ENCODE assay signal across 35 cellular contexts in genomic region chr15:73681856-73682596, GRCh38. TPM values are rescaled to one million over a fixed set of nuclear protein-coding genes. Genes with fewer than 3 reads are reported as not detected.
DNase-seq lines count a peak whose midpoint lies in the region; ATAC-seq, FAIRE-seq and TF ChIP-seq lines count a peak whose summit lies in the region.
"Had no signal": no experiment of that assay in that cellular context is flagged by ENCODE, and none has a peak within 500 bp of the region (broad histone marks: within the 10 kb centered on the region; RNA-seq: fewer than 3 reads in every experiment).

No MANE protein-coding gene starts in this region.

- no peak for TF ChIP-seq RAD21 in H1 (IDR thresholded peaks at IDR 0.05 in 1 of 2, conservative IDR thresholded peaks at IDR 0.05 in 1 of 2; ENCODE audit: low read depth in 2 of 2, low read length in 2 of 2)

- no TSS peak for BruUV-seq in Panc1 (replicated peaks; lab: Mats Ljungman, UMichigan)

- no peak for ATAC-seq in Panc1
- ATAC-seq in GM19397 (IDR thresholded peaks at IDR 0.05; ENCODE audit: unreplicated experiment), result no peak
- ATAC-seq: A549; activated CD8-positive, alpha-beta memory T cell treated with anti-CD3 and anti-CD28 coated beads, Interleukin-2, amount 10 ng/mL, durations not matched to agents 7 days and 5 days; left cardiac atrium; mucosa of descending colon had no signal

- CTCF ChIA-PET in Panc1 (lab: Charles Lee), result interaction anchor here (0.6 kb wide), 1 partner anchor 291 kb away, joined by 4 read pairs; no protein-coding TSS in a partner anchor
- CTCF ChIA-PET in H1 (lab: Charles Lee; ENCODE audit: partially characterized antibody), result interaction anchor here (0.6 to 15.1 kb wide), 5 partner anchors 10 to 718 kb away, joined by 3 to 496 read pairs (median 8); partner anchors contain the start of gene NPTN

- peaks cover 0 to 16% (median 0%) of the 10 kb centered on the region in 11 experiments; a peak in 7 of 22 replicates for H4K20me1 ChIP-seq in BLaER1 treated with 17β-estradiol and CSF1 and Interleukin-3, amounts not matched to agents 10 nM and 100 nM
- peaks cover 11 to 14% of the 10 kb centered on the region in 2 experiments for H4K20me1 ChIP-seq in H1 (replicated peaks in 1 of 2; ENCODE audit: control insufficient read depth in 1 of 2, insufficient read depth in 2 of 2, low read length in 2 of 2)

- no peak overlapping the region for H3K14ac ChIP-seq in H1 (ENCODE audit: insufficient read length)

- FAIRE-seq in H1 (lab: Jason Lieb, UNC), result no peak
- FAIRE-seq: A549, endometrium, frontal cortex, HTR-8/SVneo had no signal

- in situ Hi-C loops in Panc1 (cut with HindIII; ENCODE audit: low pct_unique_long_range_greater_than_20kb, low sequenced_read_pairs), result no loop called here

- no peaks in the 10 kb centered on the region for H3K9me3 Mint-ChIP-seq in nephron
- H3K9me3 Mint-ChIP-seq in activated T-cell treated with anti-CD3 and anti-CD28 coated beads, Interleukin-2, amount 50 U/mL, for 24 hours, result no peaks in the 10 kb centered on the region
- H3K9me3 Mint-ChIP-seq: CD4-positive, alpha-beta memory T cell; central memory CD8-positive, alpha-beta T cell had no signal

- peaks cover 40% of the 10 kb centered on the region for H3K4me1 Mint-ChIP-seq in nephron
- H3K4me1 Mint-ChIP-seq in activated T-cell treated with anti-CD3 and anti-CD28 coated beads, Interleukin-2, amount 50 U/mL, for 24 hours (ENCODE audit: low read depth), result peaks cover 37% of the 10 kb centered on the region
- H3K4me1 Mint-ChIP-seq: central memory CD8-positive, alpha-beta T cell had no signal

- H4K91ac ChIP-seq in H1 (replicated peaks; ENCODE audit: insufficient read length, low read length), result no peak overlapping the region

- no peak overlapping the region for H2BK12ac ChIP-seq in H1 (ENCODE audit: low read depth, low read length)

- peak overlapping the region in 6 of 11 experiments; percentile 12 to 91 (median 76); a peak in 10 of 22 replicates for H3K4me2 ChIP-seq in BLaER1 treated with 17β-estradiol and CSF1 and Interleukin-3, amounts not matched to agents 10 nM and 100 nM
- no peak overlapping the region for H3K4me2 ChIP-seq in H1 (ENCODE audit: insufficient read depth in 1 of 2, low read depth in 2 of 2, low read length in 2 of 2)
- H3K4me2 ChIP-seq: A549, hepatocyte had no signal

- no peak overlapping the region for H3K27ac ChIP-seq in BLaER1 treated with 17β-estradiol and CSF1 and Interleukin-3, amounts not matched to agents 10 nM and 100 nM
- H3K27ac ChIP-seq in Panc1 (ENCODE audit: low read length), result peak overlapping the region; percentile 23; the same call in 1 of the 2 replicates
- no peak overlapping the region for H3K27ac ChIP-seq in H1 (ENCODE audit: low read depth, low read length)
- H3K27ac ChIP-seq: A549, hepatocyte, Peyer's patch, right atrium auricular region, stomach, uterus, WERI-Rb-1 had no signal

- no peak overlapping the region for H2AFZ ChIP-seq in H1 (ENCODE audit: low read length)
- H2AFZ ChIP-seq: hepatocyte had no signal

- peaks cover 14% of the 10 kb centered on the region for H3K79me1 ChIP-seq in H1 (ENCODE audit: low read depth, low read length)

- peak overlapping the region in 2 of 3 experiments; percentile 97 to 98 for H3K4me3 Mint-ChIP-seq in nephron
- no peak overlapping the region for H3K4me3 Mint-ChIP-seq in activated T-cell treated with anti-CD3 and anti-CD28 coated beads, Interleukin-2, amount 50 U/mL, for 24 hours
- H3K4me3 Mint-ChIP-seq: activated CD8-positive, alpha-beta memory T cell treated with anti-CD3 and anti-CD28 coated beads, Interleukin-2, amount 10 ng/mL, durations not matched to agents 7 days and 5 days; central memory CD8-positive, alpha-beta T cell had no signal

- H2BK15ac ChIP-seq in H1 (ENCODE audit: low read length), result peak overlapping the region; percentile 68; the same call in 1 of the 2 replicates

- TF ChIP-seq POLR2A in H1 (IDR thresholded peaks at IDR 0.05; ENCODE audit: control extremely low read depth in 1 of 2, low read depth in 2 of 2, low read length in 2 of 2), result no peak

- H3K4ac ChIP-seq in H1 (replicated peaks; ENCODE audit: insufficient read length, low read depth, low read length), result no peak overlapping the region

- 89% methylated on average over 3 of the region's 3 CpGs; no CpG with 5 or more reads in 1 of the 2 experiments for WGBS in H1 (ENCODE audit: extremely low coverage in 1 of 2, insufficient coverage in 1 of 2, insufficient read length in 1 of 2, insufficient replicate concordance in 2 of 2, low coverage in 1 of 2, low lambda C conversion rate in 2 of 2, missing lambda C conversion rate in 1 of 2), 2 experiments

- no peaks in the 10 kb centered on the region for H3K36me3 ChIP-seq in BLaER1 treated with 17β-estradiol and CSF1 and Interleukin-3, amounts not matched to agents 10 nM and 100 nM
- no peaks in the 10 kb centered on the region for H3K36me3 ChIP-seq in Panc1 (ENCODE audit: control insufficient read depth, insufficient read depth, low read length)
- H3K36me3 ChIP-seq in H1 (ENCODE audit: control insufficient read depth in 2 of 4, insufficient read depth in 4 of 4, low read length in 3 of 4), result no peaks in the 10 kb centered on the region
- H3K36me3 ChIP-seq: esophagus muscularis mucosa, Peyer's patch, right atrium auricular region, stomach, uterus, WERI-Rb-1 had no signal

- H3K23me2 ChIP-seq in H1 (ENCODE audit: low read depth, low read length), result peaks cover 7% of the 10 kb centered on the region

- no peaks in the 10 kb centered on the region for H3K9me3 ChIP-seq in BLaER1 treated with 17β-estradiol and CSF1 and Interleukin-3, amounts not matched to agents 10 nM and 100 nM (replicated peaks in 1 of 11)
- H3K9me3 ChIP-seq in Panc1 (ENCODE audit: control insufficient read depth, insufficient read depth, low read depth, low read length), result no peaks in the 10 kb centered on the region
- no peaks in the 10 kb centered on the region for H3K9me3 ChIP-seq in H1 (ENCODE audit: insufficient read depth in 2 of 2, low read depth in 1 of 2, low read length in 1 of 2)
- H3K9me3 ChIP-seq: A549, esophagus muscularis mucosa, mucosa of descending colon, Peyer's patch, right atrium auricular region, stomach, uterus had no signal

- H3K27me3 Mint-ChIP-seq in nephron (ENCODE audit: low read depth), result no peaks in the 10 kb centered on the region
- peaks cover 71% of the 10 kb centered on the region for H3K27me3 Mint-ChIP-seq in activated T-cell treated with anti-CD3 and anti-CD28 coated beads, Interleukin-2, amount 50 U/mL, for 24 hours

- no peak overlapping the region for H2BK120ac ChIP-seq in H1 (replicated peaks; ENCODE audit: low read depth, low read length)

- no peak overlapping the region for H4K5ac ChIP-seq in H1 (ENCODE audit: insufficient read length, low read depth, low read length)

- DNase-seq in Panc1 (ENCODE audit: low read depth, low spot score), result no peak
- no peak for DNase-seq in H1 (ENCODE audit: low read depth in 1 of 2, low spot score in 2 of 2)
- DNase-seq in NCI-H2029 treated with DMSO at 0.1 percent for 48 hours (lab: John Stamatoyannopoulos, UW), result no peak
- DNase-seq in activated T-cell treated with anti-CD3 and anti-CD28 coated beads, Interleukin-2, amount 50 U/mL, for 24 hours, result no peak
- no peak for DNase-seq in NCI-H774 (lab: John Stamatoyannopoulos, UW)
- DNase-seq: activated CD4-positive, alpha-beta T cell treated with anti-CD3 and anti-CD28 coated beads for 4 hours; activated CD8-positive, alpha-beta memory T cell treated with anti-CD3 and anti-CD28 coated beads, Interleukin-2, amount 10 ng/mL, durations not matched to agents 7 days and 5 days; activated naive CD4-positive, alpha-beta T cell treated with Interleukin-2 at 50 U/mL for 16 hours; AML-193; CD4-positive, alpha-beta memory T cell; dermis blood vessel endothelial cell; GOT3; KG1; left cardiac atrium; mucosa of descending colon; NCI-H2081 treated with DMSO at 0.1 percent for 48 hours; NCI-H2227 treated with DMSO at 0.1 percent for 48 hours; Peyer's patch; stimulated activated CD4-positive, alpha-beta T cell treated with anti-CD3 and anti-CD28 coated beads, Interleukin-4, amount 100 ng/mL, for 1 hour; stomach; SW 1271; uterus; WERI-Rb-1 had no signal

- H3K27ac Mint-ChIP-seq in nephron, result peak overlapping the region in 1 of 3 experiments; percentile 99
- H3K27ac Mint-ChIP-seq in activated T-cell treated with anti-CD3 and anti-CD28 coated beads, Interleukin-2, amount 50 U/mL, for 24 hours, result no peak overlapping the region
- H3K27ac Mint-ChIP-seq: activated CD8-positive, alpha-beta memory T cell treated with anti-CD3 and anti-CD28 coated beads, Interleukin-2, amount 10 ng/mL, durations not matched to agents 7 days and 5 days; CD4-positive, alpha-beta memory T cell had no signal

- H3K27me3 ChIP-seq in BLaER1 treated with 17β-estradiol and CSF1 and Interleukin-3, amounts not matched to agents 10 nM and 100 nM, result no peaks in the 10 kb centered on the region
- H3K27me3 ChIP-seq in Panc1 (ENCODE audit: control insufficient read depth, insufficient read depth, low read length), result no peaks in the 10 kb centered on the region
- no peaks in the 10 kb centered on the region for H3K27me3 ChIP-seq in H1 (replicated peaks in 1 of 4; ENCODE audit: control insufficient read depth in 3 of 4, extremely low read depth in 1 of 4, insufficient read depth in 3 of 4, low read length in 3 of 4)
- H3K27me3 ChIP-seq: hepatocyte, Peyer's patch, right atrium auricular region, uterus had no signal

- no peak overlapping the region for H2BK20ac ChIP-seq in H1 (ENCODE audit: low read length)

- TF ChIP-seq CTCF in Panc1 (IDR thresholded peaks at IDR 0.05), result no peak
- no peak for TF ChIP-seq CTCF in H1 (IDR thresholded peaks at IDR 0.05; ENCODE audit: control extremely low read depth in 1 of 3, insufficient read depth in 1 of 3, low read depth in 1 of 3, low read length in 3 of 3)
- TF ChIP-seq CTCF in nephron (IDR thresholded peaks at IDR 0.05; ENCODE audit: unreplicated experiment in 3 of 3), result no peak

- no peak overlapping the region for H2BK5ac ChIP-seq in H1 (ENCODE audit: low read depth, low read length)

- H3K18ac ChIP-seq in H1 (ENCODE audit: extremely low read depth, low read length), result no peak overlapping the region

- no peak overlapping the region for H4K8ac ChIP-seq in H1 (ENCODE audit: extremely low read depth, insufficient read depth, low read length)

- no peak overlapping the region for H3K4me3 ChIP-seq in BLaER1 treated with 17β-estradiol and CSF1 and Interleukin-3, amounts not matched to agents 10 nM and 100 nM
- H3K4me3 ChIP-seq in Panc1 (ENCODE audit: low read depth in 2 of 2, low read length in 2 of 2) (no peak overlapping the region), H1 (ENCODE audit: extremely low read depth in 1 of 4, insufficient read depth in 2 of 4, low read depth in 3 of 4, low read length in 4 of 4) (no peak overlapping the region)
- H3K4me3 ChIP-seq: A549, esophagus muscularis mucosa, hepatocyte, lung, mucosa of descending colon, Peyer's patch, right atrium auricular region, stomach, uterus had no signal

- intact Hi-C loops in Panc1 (cut with micrococcal nuclease; ENCODE audit: unreplicated experiment), result no loop called here

- POLR2A ChIA-PET in Panc1 (lab: Charles Lee), result no interaction called here
- POLR2A ChIA-PET in H1 (lab: Charles Lee; ENCODE audit: partially characterized antibody), result interaction anchor here (9.2 kb wide), 1 partner anchor 15 kb away, joined by 93 read pairs; no protein-coding TSS in a partner anchor

- H3K79me2 ChIP-seq in H1 (ENCODE audit: control insufficient read depth in 1 of 2, insufficient read depth in 2 of 2, low read length in 2 of 2), result peaks cover 13 to 21% of the 10 kb centered on the region in 2 experiments

- no peak overlapping the region for H3K56ac ChIP-seq in H1 (replicated peaks; ENCODE audit: insufficient read length, low read depth, low read length)

- TF ChIP-seq EP300 in H1 (IDR thresholded peaks at IDR 0.05; ENCODE audit: borderline replicate concordance in 1 of 2, low read depth in 2 of 2, low read length in 2 of 2), result no peak

- H3K9ac ChIP-seq in BLaER1 treated with 17β-estradiol and CSF1 and Interleukin-3, amounts not matched to agents 10 nM and 100 nM, result no peak overlapping the region
- no peak overlapping the region for H3K9ac ChIP-seq in H1 (replicated peaks in 1 of 4; ENCODE audit: extremely low read depth in 1 of 4, low read depth in 3 of 4, low read length in 3 of 4)

- H3K36me3 Mint-ChIP-seq in nephron (ENCODE audit: low read depth), result no peaks in the 10 kb centered on the region
- H3K36me3 Mint-ChIP-seq in activated T-cell treated with anti-CD3 and anti-CD28 coated beads, Interleukin-2, amount 50 U/mL, for 24 hours (ENCODE audit: low read depth), result no peaks in the 10 kb centered on the region
- H3K36me3 Mint-ChIP-seq: activated CD8-positive, alpha-beta memory T cell treated with anti-CD3 and anti-CD28 coated beads, Interleukin-2, amount 10 ng/mL, durations not matched to agents 7 days and 5 days; CD4-positive, alpha-beta memory T cell had no signal

- no peak overlapping the region for H3K23ac ChIP-seq in H1 (ENCODE audit: insufficient read length)

- H2AK5ac ChIP-seq in H1 (ENCODE audit: low read depth, low read length), result no peak overlapping the region

- H3K4me1 ChIP-seq in BLaER1 treated with 17β-estradiol and CSF1 and Interleukin-3, amounts not matched to agents 10 nM and 100 nM, result peaks cover 17 to 94% (median 57%) of the 10 kb centered on the region in 10 experiments
- H3K4me1 ChIP-seq in Panc1 (ENCODE audit: control insufficient read depth, insufficient read depth, low read length) (peaks cover 16% of the 10 kb centered on the region), H1 (replicated peaks in 1 of 4; ENCODE audit: control insufficient read depth in 3 of 4, insufficient read depth in 4 of 4, low read length in 3 of 4) (peaks cover 2 to 15% (median 9%) of the 10 kb centered on the region in 4 experiments; a peak in 3 of 7 replicates)

RNA-seq across cellular contexts. Expression of gene CD276, which starts 2.2 kb away (rescaled TPM):
- total RNA-seq in Panc1 (2021; ENCODE audit: unreplicated experiment), result 99.1 TPM
- polyA plus RNA-seq in Panc1 (2012; ENCODE audit: insufficient read length), result 156 TPM
- 152 and 156 TPM in 2 replicates for total RNA-seq in H1 (2021; fragmentation: NEBNext Ultra II Directional; extraction: Animal tissue kit (Norgen Biotek cat#: 25700))
- 158 and 190 TPM in 2 replicates for polyA plus RNA-seq in H1 (2011; rRNA removed)
- polyA plus RNA-seq in H1 (2011; cell fraction: cytosol; rRNA removed), result 79.5 TPM
- 197 TPM for polyA plus RNA-seq in H1 (2011; cell fraction: nucleus; rRNA removed)
- 143 to 200 TPM (median 177 TPM) in 4 replicates for polyA plus RNA-seq in H1 (2012, experiment 1 of 2)
- 186 TPM for polyA plus RNA-seq in H1 (2012, experiment 2 of 2)
- 290 TPM for polyA plus RNA-seq in H1 (2013, experiment 1 of 2)
- 333 TPM for polyA plus RNA-seq in H1 (2013, experiment 2 of 2)
- polyA minus RNA-seq in H1 (2011; rRNA and poly(A)+ RNA removed), result 116 and 197 TPM in 2 replicates
- polyA minus RNA-seq in H1 (2011; cell fraction: cytosol; rRNA and poly(A)+ RNA removed), result 102 TPM
- polyA minus RNA-seq in H1 (2011; cell fraction: nucleus; rRNA and poly(A)+ RNA removed), result 79.9 TPM
- polyA plus RNA-seq: CD4-positive, alpha-beta memory T cell had no signal

RNA-seq across cellular contexts. Expression of gene NPTN, which starts 48.8 kb away (rescaled TPM):
- 151 TPM for total RNA-seq in Panc1 (2021; ENCODE audit: unreplicated experiment)
- 150 TPM for polyA plus RNA-seq in Panc1 (2012; ENCODE audit: insufficient read length)
- 113 TPM in 2 replicates for total RNA-seq in H1 (2021; fragmentation: NEBNext Ultra II Directional; extraction: Animal tissue kit (Norgen Biotek cat#: 25700))
- 59.7 and 67.0 TPM in 2 replicates for polyA plus RNA-seq in H1 (2011; rRNA removed)
- 82.1 TPM for polyA plus RNA-seq in H1 (2011; cell fraction: cytosol; rRNA removed)
- 73.3 TPM for polyA plus RNA-seq in H1 (2011; cell fraction: nucleus; rRNA removed)
- 117 to 134 TPM (median 125 TPM) in 4 replicates for polyA plus RNA-seq in H1 (2012, experiment 1 of 2)
- polyA plus RNA-seq in H1 (2012, experiment 2 of 2), result 57.2 TPM
- polyA plus RNA-seq in H1 (2013, experiment 1 of 2), result 148 TPM
- polyA plus RNA-seq in H1 (2013, experiment 2 of 2), result 165 TPM
- 115 and 146 TPM in 2 replicates for polyA minus RNA-seq in H1 (2011; rRNA and poly(A)+ RNA removed)
- 50.1 TPM for polyA minus RNA-seq in H1 (2011; cell fraction: cytosol; rRNA and poly(A)+ RNA removed)
- 81.5 TPM for polyA minus RNA-seq in H1 (2011; cell fraction: nucleus; rRNA and poly(A)+ RNA removed)

Comparison
In these comparisons a context has a peak if more than half of its experiments do, and no peak if none do; other contexts are left out.
1. H3K4me2 ChIP-seq: peak in BLaER1 treated with 17β-estradiol and CSF1 and Interleukin-3, amounts not matched to agents 10 nM and 100 nM (6 of 11); none in H1 (0 of 2).